ENCODE assay signal across 29 cellular contexts in the genomic region with DNA sequence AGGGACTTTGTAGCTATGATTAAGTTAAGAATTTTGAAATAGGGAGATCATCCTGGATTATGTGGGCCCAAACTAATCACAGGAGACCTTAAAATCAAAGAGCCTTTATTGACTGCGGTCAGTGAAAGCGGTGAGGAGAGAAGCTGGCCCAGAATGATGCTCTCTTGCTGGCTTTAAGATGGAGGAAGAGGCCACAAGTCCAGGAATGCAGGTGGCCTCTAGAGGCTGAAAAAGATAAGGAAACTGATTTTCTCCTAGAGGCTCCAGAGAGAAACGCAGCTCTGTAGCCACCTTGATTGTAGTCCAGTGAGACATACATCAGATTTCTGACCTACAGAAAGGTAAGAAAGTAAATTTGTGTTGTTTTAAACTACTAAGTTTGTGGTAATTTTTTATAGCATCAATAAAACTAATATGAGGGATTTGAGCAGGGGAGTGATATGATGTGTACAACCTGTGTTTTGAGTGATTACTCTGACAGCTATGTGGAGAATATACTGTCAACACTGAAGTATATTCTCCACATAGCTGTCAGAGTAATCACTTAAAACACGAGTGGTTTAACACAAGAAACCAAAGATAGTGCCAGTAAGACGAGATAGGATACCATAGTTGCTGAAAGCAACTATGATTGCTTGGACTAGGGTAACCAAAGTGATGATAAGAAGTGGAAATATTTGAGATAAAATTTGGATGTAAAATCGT.
"Had no signal": no experiment of that assay in that cellular context is flagged by ENCODE, and none has a peak within 500 bp of the region (broad histone marks: within the 10 kb centered on the region; RNA-seq: fewer than 3 reads in every experiment).

No MANE protein-coding gene starts in this region.

- ATAC-seq: activated CD8-positive, alpha-beta T cell treated with anti-CD3 and anti-CD28 coated beads for 36 hours; Right ventricle myocardium inferior; SK-N-SH treated with all-trans-retinoic acid at 6 μM for 48 hours had no signal

- H3K4me1 Mint-ChIP-seq: activated CD4-positive, alpha-beta T cell treated with anti-CD3 and anti-CD28 coated beads, Interleukin-2, amount 10 ng/mL, durations not matched to agents 24 days and 14 days; activated naive CD4-positive, alpha-beta T cell treated with anti-CD3 and anti-CD28 coated beads, Interleukin-2, amount 50 U/mL, for 24 hours; activated naive CD8-positive, alpha-beta T cell treated with anti-CD3 and anti-CD28 coated beads, Interleukin-2, amount 10 ng/mL, durations not matched to agents 7 days and 5 days had no signal

- H3K36me3 ChIP-seq: WERI-Rb-1 had no signal

- H3K27ac Mint-ChIP-seq: activated CD4-positive, alpha-beta T cell treated with anti-CD3 and anti-CD28 coated beads, Interleukin-2, amount 10 ng/mL, durations not matched to agents 24 days and 14 days; activated CD8-positive, alpha-beta T cell treated with anti-CD3 and anti-CD28 coated beads for 36 hours; activated naive CD4-positive, alpha-beta T cell treated with anti-CD3 and anti-CD28 coated beads, Interleukin-2, amount 50 U/mL, for 24 hours; activated naive CD8-positive, alpha-beta T cell treated with anti-CD3 and anti-CD28 coated beads, Interleukin-2, amount 10 ng/mL, durations not matched to agents 7 days and 5 days; activated T-helper 2 cell treated with anti-CD3 and anti-CD28 coated beads, Interferon-gamma antibody, Interleukin-2, Interleukin-4, amounts not matched to agents 10 μg/mL and 5 μg/mL and 100 μg/mL, durations not matched to agents 14 hours and 24 hours and 36 hours; brain had no signal

- H3K36me3 Mint-ChIP-seq: activated naive CD4-positive, alpha-beta T cell treated with anti-CD3 and anti-CD28 coated beads, Interleukin-2, amount 50 U/mL, for 24 hours; activated naive CD8-positive, alpha-beta T cell treated with anti-CD3 and anti-CD28 coated beads, Interleukin-2, amount 10 ng/mL, durations not matched to agents 7 days and 5 days; brain had no signal

- H3K4me3 Mint-ChIP-seq: activated CD4-positive, alpha-beta T cell treated with anti-CD3 and anti-CD28 coated beads, Interleukin-2, amount 10 ng/mL, durations not matched to agents 24 days and 14 days; activated CD8-positive, alpha-beta T cell treated with anti-CD3 and anti-CD28 coated beads for 36 hours; activated naive CD4-positive, alpha-beta T cell treated with anti-CD3 and anti-CD28 coated beads, Interleukin-2, amount 50 U/mL, for 24 hours; activated naive CD8-positive, alpha-beta T cell treated with anti-CD3 and anti-CD28 coated beads, Interleukin-2, amount 10 ng/mL, durations not matched to agents 7 days and 5 days; brain had no signal

- H3K27ac ChIP-seq: RWPE1, WERI-Rb-1 had no signal

- DNase-seq: activated CD4-positive, alpha-beta T cell treated with anti-CD3 and anti-CD28 coated beads, Interleukin-2, amount 10 ng/mL, durations not matched to agents 24 days and 14 days; activated CD4-positive, alpha-beta T cell treated with anti-CD3 and anti-CD28 coated beads, Interleukin-2, amount 50 U/mL, for 4 hours; activated CD8-positive, alpha-beta T cell treated with anti-CD3 and anti-CD28 coated beads for 36 hours; activated gamma-delta T cell; activated naive CD4-positive, alpha-beta T cell treated with Interleukin-2 at 50 U/mL for 16 hours; activated naive CD8-positive, alpha-beta T cell treated with anti-CD3 and anti-CD28 coated beads, Interleukin-2, amount 10 ng/mL, durations not matched to agents 7 days and 5 days; activated T-cell treated with anti-CD3 and anti-CD28 coated beads, Interleukin-2, amount 50 U/mL, for 1 hour; caudate nucleus; cerebellar nuclear complex; NCI-H1105; NCI-H1417 treated with DMSO at 0.1 percent for 48 hours; NCI-H187 treated with DMSO at 0.1 percent for 48 hours; NCI-H2081; NCI-H2171 treated with DMSO at 0.1 percent for 48 hours; NCI-H2227 treated with DMSO at 0.1 percent for 48 hours; NCI-H446; NCI-H510A treated with DMSO at 0.1 percent for 48 hours; NCI-H526 treated with DMSO at 0.1 percent for 48 hours; NCI-H82; SIG-M5; SW 1271; T1000; WERI-Rb-1 had no signal

- H3K27me3 Mint-ChIP-seq: activated CD4-positive, alpha-beta T cell treated with anti-CD3 and anti-CD28 coated beads, Interleukin-2, amount 10 ng/mL, durations not matched to agents 24 days and 14 days; activated CD8-positive, alpha-beta T cell treated with anti-CD3 and anti-CD28 coated beads for 36 hours; activated naive CD4-positive, alpha-beta T cell treated with anti-CD3 and anti-CD28 coated beads, Interleukin-2, amount 50 U/mL, for 24 hours; activated naive CD8-positive, alpha-beta T cell treated with anti-CD3 and anti-CD28 coated beads, Interleukin-2, amount 10 ng/mL, durations not matched to agents 7 days and 5 days had no signal
